Comparison of ENCODE assay signal across 24 cellular contexts in the genomic region with DNA sequence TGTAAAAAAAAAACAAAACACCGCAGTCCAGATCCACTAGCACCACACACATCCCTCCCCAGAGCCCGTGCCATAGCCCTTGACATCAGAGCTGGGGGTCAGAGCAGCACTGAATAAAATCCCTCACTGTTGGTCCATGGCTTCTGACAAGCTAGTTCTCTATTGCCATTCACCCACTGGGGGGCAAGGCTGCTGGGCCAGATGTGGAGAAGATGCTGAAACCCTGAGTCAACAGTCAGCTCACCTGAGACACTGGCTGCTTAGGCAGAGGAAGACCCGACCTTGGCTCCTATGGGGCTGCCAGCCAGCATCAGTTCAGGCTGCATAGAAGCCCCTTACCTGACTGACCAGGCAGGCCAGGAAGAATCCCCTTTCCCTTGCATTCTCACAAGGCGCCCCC.
"Had no signal": no experiment of that assay in that cellular context is flagged by ENCODE, and none has a peak within 500 bp of the region (broad histone marks: within the 10 kb centered on the region; RNA-seq: fewer than 3 reads in every experiment).

No MANE protein-coding gene starts in this region.

- H3K36me3 ChIP-seq: brain microvascular endothelial cell had no signal

- H3K27me3 Mint-ChIP-seq: activated CD4-positive, alpha-beta memory T cell treated with anti-CD3 and anti-CD28 coated beads for 36 hours had no signal

- H3K4me1 Mint-ChIP-seq: activated naive CD4-positive, alpha-beta T cell treated with anti-CD3 and anti-CD28 coated beads, Interleukin-2, amount 10 ng/mL, durations not matched to agents 7 days and 5 days; activated naive CD8-positive, alpha-beta T cell treated with anti-CD3 and anti-CD28 coated beads for 36 hours had no signal

- ATAC-seq: activated CD4-positive, CD25-positive, alpha-beta regulatory T cell treated with anti-CD3 and anti-CD28 coated beads, Interleukin-2, amount 50 U/mL, for 24 hours; K562; Panc1; Right ventricle myocardium inferior; WTC11 had no signal

- H3K4me3 ChIP-seq: K562 had no signal

- H3K27ac Mint-ChIP-seq: activated CD4-positive, alpha-beta memory T cell treated with anti-CD3 and anti-CD28 coated beads for 36 hours; activated naive CD4-positive, alpha-beta T cell treated with anti-CD3 and anti-CD28 coated beads, Interleukin-2, amount 10 ng/mL, durations not matched to agents 7 days and 5 days; activated naive CD8-positive, alpha-beta T cell treated with anti-CD3 and anti-CD28 coated beads for 36 hours; WTC11 had no signal

- DNase-seq: activated CD4-positive, alpha-beta memory T cell treated with anti-CD3 and anti-CD28 coated beads for 36 hours; activated CD4-positive, alpha-beta T cell treated with anti-CD3 and anti-CD28 coated beads for 4 hours; activated CD4-positive, alpha-beta T cell treated with anti-CD3 and anti-CD28 coated beads, Interleukin-2, amount 50 U/mL, for 1 hour; activated CD8-positive, alpha-beta memory T cell treated with anti-CD3 and anti-CD28 coated beads, Interleukin-2, amount 50 U/mL, for 4 hours; activated effector memory CD4-positive, alpha-beta T cell treated with Interleukin-2 at 50 U/mL for 16 hours; activated naive CD4-positive, alpha-beta T cell treated with anti-CD3 and anti-CD28 coated beads, Interleukin-2, amount 10 ng/mL, durations not matched to agents 7 days and 5 days; activated naive CD8-positive, alpha-beta T cell treated with anti-CD3 and anti-CD28 coated beads for 36 hours; activated T-cell treated with anti-CD3 and anti-CD28 coated beads, Interleukin-2, amount 50 U/mL, for 48 hours; amniotic stem cell; aorta; brain microvascular endothelial cell; central memory CD4-positive, alpha-beta T cell; NCI-H1417 treated with DMSO at 0.1 percent for 48 hours; NCI-H187 treated with DMSO at 0.1 percent for 48 hours; NCI-H2081; NCI-H345; NCI-H774; SIG-M5; T1000 had no signal

- H3K4me3 Mint-ChIP-seq: activated CD4-positive, alpha-beta memory T cell treated with anti-CD3 and anti-CD28 coated beads for 36 hours; activated naive CD4-positive, alpha-beta T cell treated with anti-CD3 and anti-CD28 coated beads, Interleukin-2, amount 10 ng/mL, durations not matched to agents 7 days and 5 days; activated naive CD8-positive, alpha-beta T cell treated with anti-CD3 and anti-CD28 coated beads for 36 hours; WTC11 had no signal

- H3K27me3 ChIP-seq: brain microvascular endothelial cell had no signal

- H3K27ac ChIP-seq: brain microvascular endothelial cell had no signal

- H3K9me3 Mint-ChIP-seq: activated CD4-positive, alpha-beta memory T cell treated with anti-CD3 and anti-CD28 coated beads for 36 hours; activated naive CD8-positive, alpha-beta T cell treated with anti-CD3 and anti-CD28 coated beads for 36 hours; WTC11 had no signal

- H3K36me3 Mint-ChIP-seq: activated CD4-positive, alpha-beta memory T cell treated with anti-CD3 and anti-CD28 coated beads for 36 hours; activated naive CD4-positive, alpha-beta T cell treated with anti-CD3 and anti-CD28 coated beads, Interleukin-2, amount 10 ng/mL, durations not matched to agents 7 days and 5 days; activated naive CD8-positive, alpha-beta T cell treated with anti-CD3 and anti-CD28 coated beads for 36 hours; WTC11 had no signal
